1 cellular context compared by ENCODE assay signal in genomic region chr6:27126815-27127537, GRCh38.
TF ChIP-seq lines count a peak whose summit lies in the region.

No MANE protein-coding gene starts in this region.

TF ChIP-seq in K562, 482 proteins besides CTCF, POLR2A, EP300 and RAD21 (continued from another document):
- no peak for TF ChIP-seq HDAC8 (tag; IDR thresholded peaks at IDR 0.05)
